ENCODE assay signal across 35 cellular contexts in the genomic region with DNA sequence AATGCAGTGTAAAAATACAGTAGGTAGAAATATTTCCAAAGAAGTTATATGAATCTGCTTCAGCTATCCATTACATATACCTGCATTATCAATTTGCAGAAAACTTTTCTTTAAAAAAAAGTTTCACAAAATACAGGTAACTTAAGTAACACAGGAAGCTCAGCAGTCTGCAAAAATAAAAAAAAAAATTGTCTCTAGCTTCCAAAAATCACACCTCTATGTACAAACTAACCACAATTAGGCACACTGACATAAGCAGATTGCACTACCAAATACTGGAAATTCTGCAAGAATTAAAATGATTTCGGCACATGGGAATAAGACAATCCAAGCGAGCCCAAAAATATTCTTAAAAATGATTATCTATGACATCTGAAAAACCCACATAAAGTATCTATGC.
"Had no signal": no experiment of that assay in that cellular context is flagged by ENCODE, and none has a peak within 500 bp of the region (broad histone marks: within the 10 kb centered on the region; RNA-seq: fewer than 3 reads in every experiment).

No MANE protein-coding gene starts in this region.

- H3K4me3 ChIP-seq: MG63 had no signal

- H3K27ac ChIP-seq: KMS-11 had no signal

- H3K9me3 ChIP-seq: MG63 had no signal

- H3K27me3 ChIP-seq: MG63 had no signal

- DNase-seq: Karpas-422, Kasumi-1, MG63, MM.1S, MV-4-11, NCI-H1048, NCI-H1092, NCI-H1092 treated with DMSO at 0.1 percent for 48 hours, NCI-H1105, NCI-H1105 treated with DMSO at 0.1 percent for 48 hours, NCI-H1417, NCI-H1417 treated with DMSO at 0.1 percent for 48 hours, NCI-H1436, NCI-H1436 treated with DMSO at 0.1 percent for 48 hours, NCI-H146, NCI-H1694, NCI-H1694 treated with DMSO at 0.1 percent for 48 hours, NCI-H187, NCI-H187 treated with DMSO at 0.1 percent for 48 hours, NCI-H1930, NCI-H2029, NCI-H2029 treated with DMSO at 0.1 percent for 48 hours, NCI-H2081, NCI-H2081 treated with DMSO at 0.1 percent for 48 hours, NCI-H2107, NCI-H2171, NCI-H2171 treated with DMSO at 0.1 percent for 48 hours, NCI-H2227 treated with DMSO at 0.1 percent for 48 hours, NCI-H226, NCI-H345, NCI-H446, NCI-H446 treated with DMSO at 0.1 percent for 48 hours, NCI-H510A, NCI-H510A treated with DMSO at 0.1 percent for 48 hours had no signal
